ENCODE assay signal across 30 cellular contexts in the genomic region with DNA sequence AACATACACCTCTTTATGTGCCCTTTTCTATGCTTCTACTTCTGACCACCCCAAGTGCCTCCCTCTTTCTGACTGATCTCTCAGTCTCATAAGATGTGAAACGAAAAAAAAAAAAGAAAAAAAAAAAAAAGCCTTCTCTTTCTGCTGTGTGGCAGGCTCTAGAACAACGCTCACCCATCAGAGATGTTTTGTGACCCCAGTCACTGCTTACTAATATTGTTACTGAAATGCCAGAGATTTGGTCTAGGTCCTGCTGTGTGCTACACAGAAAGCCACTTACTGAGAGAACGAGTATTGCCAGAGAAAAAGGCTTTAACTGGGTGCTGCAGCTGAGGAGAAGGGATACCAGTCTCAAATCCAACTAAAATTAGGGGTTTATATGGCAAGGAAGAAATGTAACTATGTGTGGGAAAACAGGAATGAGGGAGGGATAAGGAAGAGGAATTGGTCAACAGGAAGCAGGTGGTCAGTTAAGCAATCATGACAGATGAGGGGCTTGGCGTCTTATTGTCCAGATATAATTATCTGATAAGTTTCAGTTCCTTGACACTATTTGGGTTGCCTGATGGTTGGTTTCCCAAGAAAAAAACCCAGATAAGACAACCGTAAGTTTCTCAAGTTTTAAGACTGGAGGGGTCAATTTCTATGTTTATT.
DNase-seq lines count a peak whose midpoint lies in the region; ATAC-seq, FAIRE-seq and TF ChIP-seq lines count a peak whose summit lies in the region.
"Had no signal": no experiment of that assay in that cellular context is flagged by ENCODE, and none has a peak within 500 bp of the region (broad histone marks: within the 10 kb centered on the region; RNA-seq: fewer than 3 reads in every experiment).

No MANE protein-coding gene starts in this region.

- H3K4me1 ChIP-seq in ACC112 (ENCODE audit: control insufficient read depth, insufficient read depth, low read length, unreplicated experiment), result peaks cover 12% of the 10 kb centered on the region
- H3K4me1 ChIP-seq in endothelial cell of umbilical vein (ENCODE audit: control insufficient read depth, extremely low read depth, insufficient read depth, low read length), result peaks cover 34% of the 10 kb centered on the region
- H3K4me1 ChIP-seq: left ventricle myocardium inferior, Peyer's patch had no signal

- H3K4me3 ChIP-seq in ACC112 (ENCODE audit: low read depth, low read length), result no peak overlapping the region
- H3K4me3 ChIP-seq in endothelial cell of umbilical vein (replicated peaks in 1 of 3; ENCODE audit: insufficient read depth in 1 of 3, low read depth in 1 of 3, low read length in 3 of 3), result no peak overlapping the region
- H3K4me3 ChIP-seq: left ventricle myocardium inferior, Peyer's patch, tibial nerve had no signal

- H3K79me2 ChIP-seq in ACC112 (ENCODE audit: control insufficient read depth, insufficient read depth, low read length, unreplicated experiment) (peaks cover 14% of the 10 kb centered on the region), endothelial cell of umbilical vein (ENCODE audit: control insufficient read depth, insufficient read depth, low read length) (peaks cover 47% of the 10 kb centered on the region)

- no peak overlapping the region for H3K27ac ChIP-seq in ACC112 (ENCODE audit: low read depth, low read length)
- peak overlapping the region; percentile 46 for H3K27ac ChIP-seq in endothelial cell of umbilical vein (ENCODE audit: insufficient read depth, low read depth, low read length)
- H3K27ac ChIP-seq: left ventricle myocardium inferior, Peyer's patch had no signal

- no peak for FAIRE-seq in endothelial cell of umbilical vein (lab: Jason Lieb, UNC)
- FAIRE-seq: A204.1, bronchial epithelial cell, GM18507, TTC549 had no signal

- no peak for TF ChIP-seq CTCF in endothelial cell of umbilical vein (IDR thresholded peaks at IDR 0.05; ENCODE audit: extremely low read depth in 1 of 2, insufficient read depth in 1 of 2, low read depth in 1 of 2, low read length in 2 of 2)

- no peak overlapping the region for H3K9ac ChIP-seq in endothelial cell of umbilical vein (replicated peaks; ENCODE audit: extremely low read depth, insufficient read depth, low read length)

- no peaks in the 10 kb centered on the region for H3K27me3 ChIP-seq in ACC112 (ENCODE audit: insufficient read depth, low read length)
- no peaks in the 10 kb centered on the region for H3K27me3 ChIP-seq in endothelial cell of umbilical vein (ENCODE audit: control insufficient read depth in 2 of 2, insufficient read depth in 2 of 2, low read length in 2 of 2)
- H3K27me3 ChIP-seq: Peyer's patch, tibial nerve had no signal

- intact Hi-C loops in endothelial cell of umbilical vein (cut with micrococcal nuclease), result loop anchor here (2.0 to 5.0 kb wide), 2 partner anchors 39 to 903 kb away; no protein-coding TSS in a partner anchor

- H4K20me1 ChIP-seq in endothelial cell of umbilical vein (replicated peaks; ENCODE audit: control insufficient read depth, extremely low read depth, insufficient read depth, low read length), result no peaks in the 10 kb centered on the region

- H3K4me2 ChIP-seq in endothelial cell of umbilical vein (ENCODE audit: insufficient read depth, low read length), result peak overlapping the region; percentile 22

- H2AFZ ChIP-seq in ACC112 (ENCODE audit: low read length, unreplicated experiment) (peak overlapping the region; percentile 15), endothelial cell of umbilical vein (ENCODE audit: low read depth, low read length) (no peak overlapping the region)

- CTCF ChIA-PET in endothelial cell of umbilical vein (lab: Charles Lee), result interaction anchor here (1.1 kb wide), 1 partner anchor 12 kb away, joined by 3 read pairs; no protein-coding TSS in a partner anchor

- TF ChIP-seq POLR2A in endothelial cell of umbilical vein (IDR thresholded peaks at IDR 0.05; ENCODE audit: low read depth, low read length), result no peak

- H3K36me3 ChIP-seq in ACC112 (ENCODE audit: insufficient read depth, low read length), result peaks cover 32% of the 10 kb centered on the region
- peaks cover 0 to 2% of the 10 kb centered on the region in 2 experiments for H3K36me3 ChIP-seq in endothelial cell of umbilical vein (ENCODE audit: control insufficient read depth in 2 of 2, extremely low read depth in 1 of 2, insufficient read depth in 2 of 2, low read length in 2 of 2)
- H3K36me3 ChIP-seq: left ventricle myocardium inferior, Peyer's patch, tibial nerve had no signal

- TSS peak; percentile 72 for BruUV-seq in endothelial cell of umbilical vein (replicated peaks; lab: Mats Ljungman, UMichigan)

- dilution Hi-C loops in endothelial cell of umbilical vein (cut with MboI; ENCODE audit: extremely low pct_ligation_motif_present, low sequenced_read_pairs), result no loop called here

- peak; percentile 52 for ATAC-seq in GM18870 (IDR thresholded peaks at IDR 0.05; ENCODE audit: unreplicated experiment)
- no peak for ATAC-seq in stimulated activated naive CD8-positive, alpha-beta T cell treated with anti-CD3 and anti-CD28 coated beads, Interleukin-15, Interleukin-2, amounts not matched to agents 100 U/mL and 50 U/mL, for 24 hours
- ATAC-seq: activated CD4-positive, CD25-positive, alpha-beta regulatory T cell treated with anti-CD3 and anti-CD28 coated beads, Interleukin-2, amount 50 U/mL, for 24 hours; stimulated activated naive CD8-positive, alpha-beta T cell treated with anti-CD3 and anti-CD28 coated beads, Interleukin-15, amount 100 ng/mL, for 72 hours had no signal

- no peaks in the 10 kb centered on the region for H3K9me3 ChIP-seq in endothelial cell of umbilical vein (replicated peaks; ENCODE audit: control insufficient read depth, insufficient read depth, low read length)
- H3K9me3 ChIP-seq: left ventricle myocardium inferior, Peyer's patch, tibial nerve had no signal

- DNase-seq in RKO (ENCODE audit: low spot score), result peak; percentile 29
- no peak for DNase-seq in endothelial cell of umbilical vein (ENCODE audit: low read depth, low spot score)
- no peak for DNase-seq in DMS79 treated with DMSO at 0.1 percent for 48 hours (lab: John Stamatoyannopoulos, UW)
- no peak for DNase-seq in SKM-1 treated with dmso at 0.1 percent for 144 hours (lab: John Stamatoyannopoulos, UW; ENCODE audit: unreplicated experiment)
- no peak for DNase-seq in NCI-H510A (lab: John Stamatoyannopoulos, UW)
- no peak for DNase-seq in stimulated activated naive CD8-positive, alpha-beta T cell treated with anti-CD3 and anti-CD28 coated beads, Interleukin-15, Interleukin-2, amounts not matched to agents 100 U/mL and 50 U/mL, for 24 hours
- DNase-seq: activated CD4-positive, alpha-beta T cell treated with anti-CD3 and anti-CD28 coated beads, Interleukin-2, amount 50 U/mL, for 48 hours; activated CD8-positive, alpha-beta memory T cell treated with anti-CD3 and anti-CD28 coated beads, Interleukin-2, amount 50 U/mL, for 4 hours; activated naive CD4-positive, alpha-beta T cell treated with anti-CD3 and anti-CD28 coated beads, Interleukin-2, amount 50 U/mL, for 16 hours; amygdala; cortex of kidney; DMS153; GF-D8; islet precursor cell; KG1; left ventricle myocardium inferior; mesendoderm; MM.1S; NCI-H146; NCI-H524; Peyer's patch; stimulated activated naive CD8-positive, alpha-beta T cell treated with anti-CD3 and anti-CD28 coated beads, Interleukin-15, amount 100 ng/mL, for 72 hours had no signal

- POLR2A ChIA-PET in endothelial cell of umbilical vein (lab: Charles Lee), result no interaction called here

- H3K9me1 ChIP-seq in endothelial cell of umbilical vein (replicated peaks; ENCODE audit: control insufficient read depth, extremely low read depth, insufficient read depth, low read length), result no peaks in the 10 kb centered on the region

TF ChIP-seq in endothelial cell of umbilical vein, 7 proteins besides CTCF, POLR2A, EP300 and RAD21:
- TF ChIP-seq GATA2 (IDR thresholded peaks at IDR 0.05; ENCODE audit: insufficient read depth, insufficient read length, low read depth, low read length) (no peak), JUN (IDR thresholded peaks at IDR 0.05; ENCODE audit: borderline replicate concordance, insufficient read depth, insufficient read length, low read depth) (no peak), FOS (IDR thresholded peaks at IDR 0.05; ENCODE audit: borderline replicate concordance, insufficient read depth, low read length) (no peak), EZH2 (IDR thresholded peaks at IDR 0.05; ENCODE audit: borderline replicate concordance, low read depth, low read length, severe bottlenecking) (no peak), MYC (IDR thresholded peaks at IDR 0.05; ENCODE audit: low read depth, low read length) (no peak), POLR2AphosphoS5 (IDR thresholded peaks at IDR 0.05; ENCODE audit: insufficient read depth, low read depth, low read length) (no peak)
- TF ChIP-seq, protein P1, sequence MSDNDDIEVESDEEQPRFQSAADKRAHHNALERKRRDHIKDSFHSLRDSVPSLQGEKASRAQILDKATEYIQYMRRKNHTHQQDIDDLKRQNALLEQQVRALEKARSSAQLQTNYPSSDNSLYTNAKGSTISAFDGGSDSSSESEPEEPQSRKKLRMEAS (IDR thresholded peaks at IDR 0.05; ENCODE audit: insufficient read depth, insufficient read length), result no peak
TF ChIP-seq in endothelial cell of umbilical vein: peak in this region for 0.
